16 cellular contexts compared by ENCODE assay signal in the genomic region with DNA sequence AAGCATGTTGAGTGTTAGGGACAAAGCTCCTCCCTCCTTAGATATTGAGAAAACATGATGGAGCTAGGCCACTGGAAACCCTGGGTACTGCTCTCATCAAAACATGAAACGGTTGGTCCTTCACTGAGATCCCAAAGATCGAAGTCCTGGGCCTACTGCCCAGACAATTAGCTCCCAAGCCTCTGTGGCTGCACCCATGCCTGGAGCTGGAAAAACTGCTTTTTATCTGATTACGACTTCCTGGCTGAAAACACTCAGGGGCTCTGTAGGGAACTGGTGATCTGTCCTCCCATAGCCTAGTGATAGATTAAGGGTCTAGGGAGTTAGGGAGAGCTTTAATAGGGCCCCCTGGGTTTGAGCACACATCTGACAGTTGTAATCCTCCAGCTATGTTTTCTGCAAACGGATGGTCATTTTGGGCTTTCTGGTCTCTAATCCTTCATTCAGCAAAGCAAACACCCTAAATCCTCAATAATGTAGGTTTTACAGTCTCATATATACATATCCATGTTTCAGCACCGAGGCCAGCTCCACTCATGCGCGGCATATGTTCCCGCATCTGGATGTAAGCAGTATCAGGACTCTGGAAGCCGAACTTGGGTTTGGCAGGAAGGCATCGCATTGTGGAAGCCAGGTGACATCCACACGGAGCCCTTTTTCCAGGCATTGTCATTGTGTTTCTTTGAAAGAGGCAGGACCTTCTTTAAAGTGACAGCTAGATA. TPM values are rescaled to one million over a fixed set of nuclear protein-coding genes. Genes with fewer than 3 reads are reported as not detected.
DNase-seq lines count a peak whose midpoint lies in the region; ATAC-seq and TF ChIP-seq lines count a peak whose summit lies in the region.
"Had no signal": no experiment of that assay in that cellular context is flagged by ENCODE, and none has a peak within 500 bp of the region (broad histone marks: within the 10 kb centered on the region; RNA-seq: fewer than 3 reads in every experiment).

No MANE protein-coding gene starts in this region.

- no peak overlapping the region for H3K4me3 Mint-ChIP-seq in progenitor cell of endocrine pancreas (ENCODE audit: low read depth)
- H3K4me3 Mint-ChIP-seq: CD4-positive, alpha-beta memory T cell; T-helper 17 cell had no signal

- no peak overlapping the region for H3K27ac ChIP-seq in HEK293 (ENCODE audit: extremely low read depth, low read depth, low read length)
- H3K27ac ChIP-seq: ascending aorta, thoracic aorta had no signal

- H3K36me3 Mint-ChIP-seq in progenitor cell of endocrine pancreas (ENCODE audit: insufficient read depth) = no peaks in the 10 kb centered on the region
- H3K36me3 Mint-ChIP-seq: CD4-positive, alpha-beta memory T cell had no signal

- no peaks in the 10 kb centered on the region for H3K9me3 ChIP-seq in HEK293 (ENCODE audit: control insufficient read depth, insufficient read depth, low read depth, low read length)
- H3K9me3 ChIP-seq: ascending aorta, thoracic aorta had no signal

- H3K27ac Mint-ChIP-seq in progenitor cell of endocrine pancreas = no peak overlapping the region
- H3K27ac Mint-ChIP-seq: CD4-positive, alpha-beta memory T cell; T-helper 17 cell had no signal

- ATAC-seq in HG03280 (IDR thresholded peaks at IDR 0.05; ENCODE audit: unreplicated experiment) (no peak), GM19452 (IDR thresholded peaks at IDR 0.05; ENCODE audit: unreplicated experiment) (no peak)
- ATAC-seq: T-helper 17 cell had no signal

- POLR2A ChIA-PET in HEK293 (lab: Yijun Ruan, JAX) = no interaction called here

- peaks cover 4% of the 10 kb centered on the region; the same call in 1 of the 2 replicates for H3K4me1 ChIP-seq in HEK293 (ENCODE audit: control insufficient read depth, insufficient read depth, low read length)
- H3K4me1 ChIP-seq: ascending aorta had no signal

- peak; percentile 50 for DNase-seq in RKO (ENCODE audit: low spot score)
- peak; percentile 53 for DNase-seq in epithelial cell of esophagus (ENCODE audit: low read depth)
- DNase-seq in progenitor cell of endocrine pancreas (ENCODE audit: low spot score, unreplicated experiment) = peak; percentile 33
- DNase-seq in NCI-H128 (lab: John Stamatoyannopoulos, UW; ENCODE audit: unreplicated experiment) = no peak
- DNase-seq in NCI-H2029 treated with DMSO at 0.1 percent for 48 hours (lab: John Stamatoyannopoulos, UW) = no peak
- DNase-seq: activated CD4-positive, alpha-beta T cell treated with anti-CD3 and anti-CD28 coated beads, Interleukin-2, amount 50 U/mL, for 4 hours; CD4-positive, alpha-beta memory T cell; effector CD8-positive, alpha-beta T cell; KG1; T-helper 17 cell had no signal

- TF ChIP-seq CTCF in HEK293 (tag by site-specific recombination; IDR thresholded peaks at IDR 0.05) (no peak), epithelial cell of esophagus (IDR thresholded peaks at IDR 0.05; ENCODE audit: insufficient read depth, low read depth, low read length, missing control alignments) (no peak), progenitor cell of endocrine pancreas (IDR thresholded peaks at IDR 0.05; ENCODE audit: unreplicated experiment) (no peak)

- H3K4me3 ChIP-seq in HEK293 (ENCODE audit: low read depth, low read length) (no peak overlapping the region), epithelial cell of esophagus (ENCODE audit: low read length) (no peak overlapping the region)
- H3K4me3 ChIP-seq: ascending aorta, lung, thoracic aorta had no signal

- CTCF ChIA-PET in HEK293 (lab: Yijun Ruan, JAX) = no interaction called here

- H3K36me3 ChIP-seq in HEK293 (ENCODE audit: control insufficient read depth in 2 of 2, insufficient read depth in 1 of 2, low read length in 2 of 2) = no peaks in the 10 kb centered on the region
- H3K36me3 ChIP-seq: ascending aorta, thoracic aorta had no signal

- H3K9me3 Mint-ChIP-seq in progenitor cell of endocrine pancreas (ENCODE audit: low read depth) = no peaks in the 10 kb centered on the region
- H3K9me3 Mint-ChIP-seq: CD4-positive, alpha-beta memory T cell had no signal

- H3K27me3 Mint-ChIP-seq in progenitor cell of endocrine pancreas = peaks cover 49% of the 10 kb centered on the region

- no peaks in the 10 kb centered on the region for H3K4me1 Mint-ChIP-seq in progenitor cell of endocrine pancreas (ENCODE audit: low read depth)

TF ChIP-seq in HEK293, 187 proteins besides CTCF, POLR2A, EP300 and RAD21:
- TF ChIP-seq ZNF596 (tag by site-specific recombination; IDR thresholded peaks at IDR 0.05) (no peak), REST (tag by site-specific recombination; IDR thresholded peaks at IDR 0.05) (peak; percentile 91)

RNA-seq across cellular contexts. Expression of gene B3GAT1, which starts 6.2 kb away (rescaled TPM):
- 5.1 and 6.3 TPM in 2 replicates for total RNA-seq in progenitor cell of endocrine pancreas

Comparison
In these comparisons a context has a peak if more than half of its experiments do, and no peak if none do; other contexts are left out.
1. DNase-seq: peak in RKO (single experiment), epithelial cell of esophagus (single experiment) and progenitor cell of endocrine pancreas (single experiment); none in NCI-H128 (single experiment) and NCI-H2029 treated with DMSO at 0.1 percent for 48 hours (single experiment).